14 cellular contexts compared by ENCODE assay signal in genomic region chr13:78398743-78399410, GRCh38.
DNase-seq lines count a peak whose midpoint lies in the region; ATAC-seq, FAIRE-seq and TF ChIP-seq lines count a peak whose summit lies in the region.
"Had no signal": no experiment of that assay in that cellular context is flagged by ENCODE, and none has a peak within 500 bp of the region (broad histone marks: within the 10 kb centered on the region; RNA-seq: fewer than 3 reads in every experiment).

No MANE protein-coding gene starts in this region.

- no peaks in the 10 kb centered on the region for H3K9me2 ChIP-seq in MM.1S (replicated peaks; ENCODE audit: insufficient read depth, low read length)

- DNase-seq in MM.1S (peak; percentile 65), NCI-H2171 (lab: John Stamatoyannopoulos, UW) (no peak), NCI-H82 (lab: John Stamatoyannopoulos, UW) (no peak), frontal cortex (ENCODE audit: low spot score in 2 of 2) (no peak)
- DNase-seq in CD8-positive, alpha-beta memory T cell, result no peak
- DNase-seq: activated T-cell treated with anti-CD3 and anti-CD28 coated beads, Interleukin-2, amount 50 U/mL, for 48 hours; GDM1; NCI-H146; spleen had no signal

- peaks cover 22% of the 10 kb centered on the region for H3K4me1 ChIP-seq in MM.1S (ENCODE audit: low read length)
- no peaks in the 10 kb centered on the region for H3K4me1 ChIP-seq in CD8-positive, alpha-beta memory T cell (ENCODE audit: insufficient read depth, low read length)
- H3K4me1 ChIP-seq: breast epithelium, esophagus muscularis mucosa, spleen had no signal

- peak overlapping the region; percentile 30; the same call in 1 of the 2 replicates for H3K4me3 ChIP-seq in MM.1S (ENCODE audit: low read length)
- no peak overlapping the region for H3K4me3 ChIP-seq in CD8-positive, alpha-beta memory T cell (ENCODE audit: low read length)
- H3K4me3 ChIP-seq: breast epithelium, esophagus muscularis mucosa, spleen had no signal

- CTCF ChIA-PET in CD8-positive, alpha-beta memory T cell (lab: Charles Lee), result no interaction called here

- no peak overlapping the region for H3K27ac Mint-ChIP-seq in CD8-positive, alpha-beta memory T cell

- no peaks in the 10 kb centered on the region for H3K36me3 Mint-ChIP-seq in CD8-positive, alpha-beta memory T cell

- H3K27me3 Mint-ChIP-seq in CD8-positive, alpha-beta memory T cell, result no peaks in the 10 kb centered on the region

- H3K36me3 ChIP-seq in MM.1S (replicated peaks; ENCODE audit: insufficient read depth, low read length), result no peaks in the 10 kb centered on the region
- H3K36me3 ChIP-seq in CD8-positive, alpha-beta memory T cell (ENCODE audit: insufficient read depth, low read length), result no peaks in the 10 kb centered on the region
- H3K36me3 ChIP-seq: breast epithelium, esophagus muscularis mucosa, spleen had no signal

- no peaks in the 10 kb centered on the region for H3K27me3 ChIP-seq in MM.1S (replicated peaks; ENCODE audit: insufficient read depth, low read length)
- H3K27me3 ChIP-seq in CD8-positive, alpha-beta memory T cell (ENCODE audit: insufficient read depth, low read length, poor library complexity, severe bottlenecking), result no peaks in the 10 kb centered on the region
- H3K27me3 ChIP-seq: breast epithelium, esophagus muscularis mucosa, spleen had no signal

- H3K4me2 ChIP-seq in MM.1S (ENCODE audit: low read depth, low read length), result peak overlapping the region; percentile 49; the same call in 1 of the 2 replicates

- TF ChIP-seq CTCF in MM.1S (IDR thresholded peaks at IDR 0.05; ENCODE audit: low read length), result no peak

- no peaks in the 10 kb centered on the region for H4K20me1 ChIP-seq in MM.1S (ENCODE audit: insufficient read depth, low read length)

- H3F3A ChIP-seq in MM.1S (ENCODE audit: insufficient read depth, low read length), result no peaks in the 10 kb centered on the region

- POLR2A ChIA-PET in CD8-positive, alpha-beta memory T cell (lab: Charles Lee), result no interaction called here

- H2AFZ ChIP-seq in MM.1S (ENCODE audit: low read length), result peak overlapping the region; percentile 21; the same call in 1 of the 2 replicates

- no peak overlapping the region for H3K4me3 Mint-ChIP-seq in CD8-positive, alpha-beta memory T cell

- H3K9me3 ChIP-seq in MM.1S (replicated peaks; ENCODE audit: insufficient read depth, low read length), result no peaks in the 10 kb centered on the region
- no peaks in the 10 kb centered on the region for H3K9me3 ChIP-seq in CD8-positive, alpha-beta memory T cell (ENCODE audit: low read length)
- H3K9me3 ChIP-seq: breast epithelium, esophagus muscularis mucosa had no signal

- FAIRE-seq in frontal cortex (lab: Jason Lieb, UNC), result no peak

- H3K27ac ChIP-seq in MM.1S (ENCODE audit: low read length), result peak overlapping the region; percentile 57; the same call in 1 of the 2 replicates
- no peak overlapping the region for H3K27ac ChIP-seq in CD8-positive, alpha-beta memory T cell (ENCODE audit: low read depth, low read length)
- H3K27ac ChIP-seq: breast epithelium, esophagus muscularis mucosa, spleen had no signal

- ATAC-seq in GM18519 (IDR thresholded peaks at IDR 0.05; ENCODE audit: low FRiP score, unreplicated experiment) (peak; percentile 93), GM21381 (IDR thresholded peaks at IDR 0.05; ENCODE audit: unreplicated experiment) (peak; percentile 90), HG02981 (IDR thresholded peaks at IDR 0.05; ENCODE audit: unreplicated experiment) (peak; percentile 88)

- H3K4me1 Mint-ChIP-seq in CD8-positive, alpha-beta memory T cell, result no peaks in the 10 kb centered on the region

- peak overlapping the region; percentile 11; the same call in 1 of the 2 replicates for H3K9ac ChIP-seq in MM.1S (ENCODE audit: low read length)

- peaks cover 0 to 8% (median 4%) of the 10 kb centered on the region in 5 donors for H3K9me3 Mint-ChIP-seq in CD8-positive, alpha-beta memory T cell

- H3K79me2 ChIP-seq in MM.1S (ENCODE audit: low read length), result no peaks in the 10 kb centered on the region
